ENCODE assay signal across 21 cellular contexts in genomic region chr3:56835626-56836025, GRCh38. TPM values are rescaled to one million over a fixed set of nuclear protein-coding genes. Genes with fewer than 3 reads are reported as not detected.
DNase-seq lines count a peak whose midpoint lies in the region; ATAC-seq and TF ChIP-seq lines count a peak whose summit lies in the region.
"Had no signal": no experiment of that assay in that cellular context is flagged by ENCODE, and none has a peak within 500 bp of the region (broad histone marks: within the 10 kb centered on the region; RNA-seq: fewer than 3 reads in every experiment).

No MANE protein-coding gene starts in this region.

- DNase-seq in EL (peak; percentile 52), PC-3 (peak; percentile 53), choroid plexus epithelial cell (ENCODE audit: low read depth) (peak; percentile 23), mesenchymal stem cell (peak; percentile 54), NCI-H1436 (lab: John Stamatoyannopoulos, UW) (no peak), retina (no peak), MM.1S (no peak)
- DNase-seq: activated CD4-positive, alpha-beta T cell treated with anti-CD3 and anti-CD28 coated beads, Interleukin-2, amount 50 U/mL, for 48 hours; activated gamma-delta T cell; CD4-positive, CD25-positive, alpha-beta regulatory T cell; DMS153; lower lobe of right lung; NCI-H1417; NCI-H524 treated with DMSO at 0.1 percent for 48 hours; RPMI8226; stimulated activated CD4-positive, alpha-beta T cell treated with anti-CD3 and anti-CD28 coated beads, Interleukin-2, amount 100 ng/mL, for 48 hours; stimulated activated naive CD4-positive, alpha-beta T cell; testis had no signal

- H4K91ac ChIP-seq in mesenchymal stem cell (ENCODE audit: low read length): no peak overlapping the region

- H3F3A ChIP-seq in PC-3 (ENCODE audit: low read length, unreplicated experiment): no peaks in the 10 kb centered on the region
- no peaks in the 10 kb centered on the region for H3F3A ChIP-seq in MM.1S (ENCODE audit: insufficient read depth, low read length)

- peak overlapping the region; percentile 5; the same call in 1 of the 2 replicates for H3K27ac ChIP-seq in PC-3 (ENCODE audit: low read length)
- H3K27ac ChIP-seq in mesenchymal stem cell (ENCODE audit: low read length, poor library complexity, severe bottlenecking): no peak overlapping the region
- no peak overlapping the region for H3K27ac ChIP-seq in MM.1S (ENCODE audit: low read length)
- H3K27ac ChIP-seq: hepatocyte, lower lobe of right lung, testis had no signal

- H2BK15ac ChIP-seq in mesenchymal stem cell (ENCODE audit: low read depth, poor library complexity, severe bottlenecking): no peak overlapping the region

- no peaks in the 10 kb centered on the region for H3K36me3 ChIP-seq in PC-3 (ENCODE audit: low read depth, low read length)
- no peaks in the 10 kb centered on the region for H3K36me3 ChIP-seq in mesenchymal stem cell (ENCODE audit: control insufficient read depth in 1 of 2, insufficient read depth in 2 of 2, low read depth in 1 of 2, low read length in 2 of 2)
- no peaks in the 10 kb centered on the region for H3K36me3 ChIP-seq in MM.1S (replicated peaks; ENCODE audit: insufficient read depth, low read length)
- H3K36me3 ChIP-seq: lower lobe of right lung had no signal

- no peaks in the 10 kb centered on the region for H4K20me1 ChIP-seq in PC-3 (ENCODE audit: low read length)
- no peaks in the 10 kb centered on the region for H4K20me1 ChIP-seq in MM.1S (ENCODE audit: insufficient read depth, low read length)

- no peak overlapping the region for H3K4me3 ChIP-seq in PC-3 (ENCODE audit: low read length)
- H3K4me3 ChIP-seq in choroid plexus epithelial cell (ENCODE audit: low read depth, low read length): no peak overlapping the region
- H3K4me3 ChIP-seq in mesenchymal stem cell (ENCODE audit: insufficient read depth in 1 of 2, low read depth in 1 of 2, low read length in 2 of 2): no peak overlapping the region
- no peak overlapping the region for H3K4me3 ChIP-seq in MM.1S (ENCODE audit: low read length)
- H3K4me3 ChIP-seq: hepatocyte, lower lobe of right lung, testis had no signal

- H3K23ac ChIP-seq in mesenchymal stem cell (ENCODE audit: low read length in 2 of 2): no peak overlapping the region

- no peaks in the 10 kb centered on the region for H3K79me1 ChIP-seq in mesenchymal stem cell (replicated peaks; ENCODE audit: low read length, poor library complexity, severe bottlenecking)

- H3K9me2 ChIP-seq in PC-3 (replicated peaks; ENCODE audit: low read length) (no peaks in the 10 kb centered on the region), MM.1S (replicated peaks; ENCODE audit: insufficient read depth, low read length) (no peaks in the 10 kb centered on the region)

- H3K27me3 ChIP-seq in PC-3 (ENCODE audit: low read length): no peaks in the 10 kb centered on the region
- no peaks in the 10 kb centered on the region for H3K27me3 ChIP-seq in mesenchymal stem cell (ENCODE audit: control insufficient read depth in 1 of 2, insufficient read depth in 1 of 2, low read length in 2 of 2)
- no peaks in the 10 kb centered on the region for H3K27me3 ChIP-seq in MM.1S (replicated peaks; ENCODE audit: insufficient read depth, low read length)
- H3K27me3 ChIP-seq: hepatocyte, testis had no signal

- no peak overlapping the region for H2BK120ac ChIP-seq in mesenchymal stem cell (ENCODE audit: low read depth, low read length)

- intact Hi-C loops in PC-3 (cut with micrococcal nuclease): no loop called here

- no peak overlapping the region for H2BK12ac ChIP-seq in mesenchymal stem cell (ENCODE audit: low read length in 2 of 2)

- no TSS peak for BruUV-seq in PC-3 (replicated peaks; lab: Mats Ljungman, UMichigan)

- no peak overlapping the region for H3K14ac ChIP-seq in mesenchymal stem cell (ENCODE audit: low read length in 2 of 2)

- H2AK5ac ChIP-seq in mesenchymal stem cell (ENCODE audit: low read length, severe bottlenecking): no peak overlapping the region

- H3K79me2 ChIP-seq in PC-3 (ENCODE audit: low read length) (no peaks in the 10 kb centered on the region), MM.1S (ENCODE audit: low read length) (no peaks in the 10 kb centered on the region)
- H3K79me2 ChIP-seq: hepatocyte had no signal

- H3K4me1 ChIP-seq in PC-3 (ENCODE audit: insufficient read depth, low read length) (peaks cover 31% of the 10 kb centered on the region), mesenchymal stem cell (ENCODE audit: control insufficient read depth, insufficient read depth, low read depth, low read length) (no peaks in the 10 kb centered on the region), MM.1S (ENCODE audit: low read length) (no peaks in the 10 kb centered on the region)
- H3K4me1 ChIP-seq: lower lobe of right lung, testis had no signal

- no peak overlapping the region for H3K4ac ChIP-seq in mesenchymal stem cell (ENCODE audit: low read depth in 1 of 2, low read length in 2 of 2)

- H2BK5ac ChIP-seq in mesenchymal stem cell (ENCODE audit: low read depth, low read length, poor library complexity, severe bottlenecking): no peak overlapping the region

- H2AFZ ChIP-seq in PC-3 (ENCODE audit: low read length) (no peak overlapping the region), mesenchymal stem cell (ENCODE audit: low read depth, low read length) (no peak overlapping the region), MM.1S (ENCODE audit: low read length) (no peak overlapping the region)
- H2AFZ ChIP-seq: hepatocyte had no signal

- POLR2A ChIA-PET in PC-3 (lab: Charles Lee; ENCODE audit: unreplicated experiment): no interaction called here

- H3K9me3 ChIP-seq in PC-3 (ENCODE audit: low read length) (no peaks in the 10 kb centered on the region), mesenchymal stem cell (ENCODE audit: control insufficient read depth, low read length) (no peaks in the 10 kb centered on the region), MM.1S (replicated peaks; ENCODE audit: insufficient read depth, low read length) (no peaks in the 10 kb centered on the region)
- H3K9me3 ChIP-seq: lower lobe of right lung, testis had no signal

- H3K9ac ChIP-seq in PC-3 (ENCODE audit: low read length) (no peak overlapping the region), mesenchymal stem cell (ENCODE audit: low read length) (peak overlapping the region; percentile 66), MM.1S (ENCODE audit: low read length) (no peak overlapping the region)

- no peak overlapping the region for H4K8ac ChIP-seq in mesenchymal stem cell (ENCODE audit: low read length)

- CTCF ChIA-PET in PC-3 (lab: Charles Lee): no interaction called here

- WGBS in mesenchymal stem cell: 39% methylated on average over 3 of the region's 4 CpGs

- ATAC-seq in PC-3 (peak; percentile 52), GM21825 (IDR thresholded peaks at IDR 0.05; ENCODE audit: unreplicated experiment) (no peak)
- ATAC-seq: lower lobe of right lung, WTC11 had no signal

- H3K4me2 ChIP-seq in PC-3 (ENCODE audit: low read length): peak overlapping the region; percentile 6
- no peak overlapping the region for H3K4me2 ChIP-seq in mesenchymal stem cell (ENCODE audit: low read length, poor library complexity, severe bottlenecking)
- no peak overlapping the region for H3K4me2 ChIP-seq in MM.1S (ENCODE audit: low read depth, low read length)
- H3K4me2 ChIP-seq: hepatocyte had no signal

- TF ChIP-seq CTCF in PC-3 (conservative IDR thresholded peaks at IDR 0.05; ENCODE audit: low read depth, low read length) (no peak), choroid plexus epithelial cell (conservative IDR thresholded peaks at IDR 0.05; ENCODE audit: low read depth, low read length) (no peak), MM.1S (IDR thresholded peaks at IDR 0.05; ENCODE audit: low read length) (no peak)

- no peak overlapping the region for H3K18ac ChIP-seq in mesenchymal stem cell (ENCODE audit: low read depth in 1 of 2, low read length in 2 of 2)

RNA-seq across cellular contexts. Expression of gene ARHGEF3, which starts 33.9 kb away (rescaled TPM):
- 8.7 and 12.6 TPM in 2 replicates for total RNA-seq in PC-3 (2014; rRNA removed)
- 15.6 TPM for polyA plus RNA-seq in mesenchymal stem cell (2013, experiment 1 of 2)
- 14.8 TPM for polyA plus RNA-seq in mesenchymal stem cell (2013, experiment 2 of 2)

Comparison
In these comparisons a context has a peak if more than half of its experiments do, and no peak if none do; other contexts are left out.
1. DNase-seq: peak in EL (single experiment), PC-3 (single experiment), choroid plexus epithelial cell (single experiment) and mesenchymal stem cell (single experiment); none in NCI-H1436 (single experiment), retina (single experiment) and MM.1S (single experiment).